In the genomic region with DNA sequence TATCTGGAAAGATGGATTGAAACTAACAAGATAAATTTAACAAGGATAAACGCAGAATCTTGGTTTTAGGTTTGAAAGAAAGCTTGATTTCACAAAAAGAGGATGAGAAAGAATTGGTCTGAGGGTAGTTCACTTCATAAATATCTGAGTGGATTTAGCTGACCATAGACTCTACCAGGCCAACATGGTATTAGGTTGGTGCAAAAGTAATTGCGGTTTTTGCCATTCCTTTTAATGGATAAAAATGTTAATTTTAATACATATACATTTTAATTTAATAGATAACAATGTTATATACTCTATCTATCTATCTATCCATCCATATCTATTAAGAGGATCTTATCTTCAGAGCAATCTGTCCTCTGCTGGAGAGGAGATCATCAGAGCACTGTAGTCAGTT, we compare ENCODE assay signal across 29 cellular contexts.
"Had no signal": no experiment of that assay in that cellular context is flagged by ENCODE, and none has a peak within 500 bp of the region (broad histone marks: within the 10 kb centered on the region; RNA-seq: fewer than 3 reads in every experiment).

No MANE protein-coding gene starts in this region.

- H3K4me1 ChIP-seq: stomach, suprapubic skin, testis, thyroid gland, tibial artery, tibial nerve, transverse colon, upper lobe of left lung, upper lobe of right lung, uterus, vagina had no signal

- H3K36me3 ChIP-seq: stomach, suprapubic skin, thoracic aorta, thyroid gland, tibial artery, tibial nerve, transverse colon, upper lobe of left lung, upper lobe of right lung, uterus, vagina had no signal

- H3K27ac ChIP-seq: stomach, suprapubic skin, testis, thoracic aorta, thyroid gland, tibial artery, tibial nerve, transverse colon, upper lobe of left lung, upper lobe of right lung, uterus, vagina had no signal

- ATAC-seq: stimulated activated effector memory CD8-positive, alpha-beta T cell treated with anti-CD3 and anti-CD28 coated beads, Interleukin-12 subunit alpha, Interleukin-12 subunit beta, amount 100 ng/mL, for 72 hours; stimulated activated memory B cell treated with anti-CD40 and anti-IgM and Interleukin-4, amounts not matched to agents 10 μg/mL and 1 μg/mL and 100 μg/mL, for 72 hours; stimulated activated naive B cell treated with anti-CD40 and anti-IgM and Interleukin-4, amounts not matched to agents 10 μg/mL and 1 μg/mL and 100 μg/mL, for 72 hours; stimulated activated naive CD8-positive, alpha-beta T cell treated with anti-CD3 and anti-CD28 coated beads, Interleukin-15, amount 100 ng/mL, for 72 hours; stimulated activated naive CD8-positive, alpha-beta T cell treated with anti-CD3 and anti-CD28 coated beads, Interleukin-15, Interleukin-2, amounts not matched to agents 100 U/mL and 50 U/mL, for 24 hours; upper lobe of right lung had no signal

- H3K27ac Mint-ChIP-seq: stimulated activated effector memory CD8-positive, alpha-beta T cell treated with anti-CD3 and anti-CD28 coated beads, Interleukin-12 subunit alpha, Interleukin-12 subunit beta, amount 100 ng/mL, for 72 hours; stimulated activated memory B cell treated with anti-CD40 and anti-IgM and Interleukin-4, amounts not matched to agents 10 μg/mL and 1 μg/mL and 100 μg/mL, for 72 hours; stimulated activated naive B cell treated with anti-CD40 and anti-IgM and Interleukin-4, amounts not matched to agents 10 μg/mL and 1 μg/mL and 100 μg/mL, for 72 hours; stimulated activated naive CD8-positive, alpha-beta T cell treated with anti-CD3 and anti-CD28 coated beads, Interleukin-15, amount 100 ng/mL, for 72 hours; stimulated activated naive CD8-positive, alpha-beta T cell treated with anti-CD3 and anti-CD28 coated beads, Interleukin-15, Interleukin-2, amounts not matched to agents 100 ng/mL and 50 ng/mL, for 24 hours; type B pancreatic cell had no signal

- FAIRE-seq: urothelium cell line had no signal

- H3K4me3 ChIP-seq: stomach, suprapubic skin, testis, thoracic aorta, thyroid gland, tibial artery, tibial nerve, transverse colon, upper lobe of left lung, upper lobe of right lung, uterus, vagina had no signal

- DNase-seq: stimulated activated CD4-positive, alpha-beta T cell treated with anti-CD3 and anti-CD28 coated beads, Interleukin-2, amount 100 ng/mL, for 48 hours; stimulated activated CD4-positive, alpha-beta T cell treated with anti-CD3 and anti-CD28 coated beads, Interleukin-4, amount 100 ng/mL, for 1 hour; stimulated activated CD4-positive, alpha-beta T cell treated with anti-CD3 and anti-CD28 coated beads, Interleukin-4, amount 100 ng/mL, for 24 hours; stimulated activated CD4-positive, alpha-beta T cell treated with anti-CD3 and anti-CD28 coated beads, Interleukin-4, amount 100 ng/mL, for 4 hours; stimulated activated CD8-positive, alpha-beta memory T cell treated with anti-CD3 and anti-CD28 coated beads, Interleukin-4, amount 100 ng/mL, for 48 hours; stimulated activated naive B cell treated with anti-CD40 and anti-IgM and Interleukin-4, amounts not matched to agents 10 μg/mL and 1 μg/mL and 100 μg/mL, for 72 hours; stimulated activated naive CD4-positive, alpha-beta T cell; stimulated activated naive CD4-positive, alpha-beta T cell treated with Interleukin-2 at 50 U/mL for 16 hours; stimulated activated naive CD8-positive, alpha-beta T cell treated with anti-CD3 and anti-CD28 coated beads, Interleukin-15, amount 100 ng/mL, for 72 hours; stimulated activated naive CD8-positive, alpha-beta T cell treated with anti-CD3 and anti-CD28 coated beads, Interleukin-15, Interleukin-2, amounts not matched to agents 100 U/mL and 50 U/mL, for 24 hours; stomach; substantia nigra; testis; thyroid gland; tibial artery; transverse colon; trophoblast cell; upper lobe of left lung; upper lobe of right lung; uterus had no signal

- H3K9me3 ChIP-seq: stomach, suprapubic skin, testis, thoracic aorta, thyroid gland, tibial artery, tibial nerve, transverse colon, upper lobe of left lung, upper lobe of right lung, uterus, vagina had no signal

- H3K4me1 Mint-ChIP-seq: stimulated activated effector memory CD8-positive, alpha-beta T cell treated with anti-CD3 and anti-CD28 coated beads, Interleukin-12 subunit alpha, Interleukin-12 subunit beta, amount 100 ng/mL, for 72 hours; stimulated activated memory B cell treated with anti-CD40 and anti-IgM and Interleukin-4, amounts not matched to agents 10 μg/mL and 1 μg/mL and 100 μg/mL, for 72 hours; stimulated activated naive CD8-positive, alpha-beta T cell treated with anti-CD3 and anti-CD28 coated beads, Interleukin-15, amount 100 ng/mL, for 72 hours had no signal

- H3K36me3 Mint-ChIP-seq: stimulated activated effector memory CD8-positive, alpha-beta T cell treated with anti-CD3 and anti-CD28 coated beads, Interleukin-12 subunit alpha, Interleukin-12 subunit beta, amount 100 ng/mL, for 72 hours; stimulated activated memory B cell treated with anti-CD40 and anti-IgM and Interleukin-4, amounts not matched to agents 10 μg/mL and 1 μg/mL and 100 μg/mL, for 72 hours; stimulated activated naive B cell treated with anti-CD40 and anti-IgM and Interleukin-4, amounts not matched to agents 10 μg/mL and 1 μg/mL and 100 μg/mL, for 72 hours; type B pancreatic cell had no signal

- H3K9me3 Mint-ChIP-seq: stimulated activated effector memory CD8-positive, alpha-beta T cell treated with anti-CD3 and anti-CD28 coated beads, Interleukin-12 subunit alpha, Interleukin-12 subunit beta, amount 100 ng/mL, for 72 hours; stimulated activated memory B cell treated with anti-CD40 and anti-IgM and Interleukin-4, amounts not matched to agents 10 μg/mL and 1 μg/mL and 100 μg/mL, for 72 hours; stimulated activated naive B cell treated with anti-CD40 and anti-IgM and Interleukin-4, amounts not matched to agents 10 μg/mL and 1 μg/mL and 100 μg/mL, for 72 hours; stimulated activated naive CD8-positive, alpha-beta T cell treated with anti-CD3 and anti-CD28 coated beads, Interleukin-15, amount 100 ng/mL, for 72 hours; stimulated activated naive CD8-positive, alpha-beta T cell treated with anti-CD3 and anti-CD28 coated beads, Interleukin-15, Interleukin-2, amounts not matched to agents 100 ng/mL and 50 ng/mL, for 24 hours; type B pancreatic cell had no signal

- H3K27me3 ChIP-seq: testis, thyroid gland, upper lobe of left lung, upper lobe of right lung, uterus, vagina had no signal

- H3K4me3 Mint-ChIP-seq: stimulated activated effector memory CD8-positive, alpha-beta T cell treated with anti-CD3 and anti-CD28 coated beads, Interleukin-12 subunit alpha, Interleukin-12 subunit beta, amount 100 ng/mL, for 72 hours; stimulated activated memory B cell treated with anti-CD40 and anti-IgM and Interleukin-4, amounts not matched to agents 10 μg/mL and 1 μg/mL and 100 μg/mL, for 72 hours; stimulated activated naive B cell treated with anti-CD40 and anti-IgM and Interleukin-4, amounts not matched to agents 10 μg/mL and 1 μg/mL and 100 μg/mL, for 72 hours; stimulated activated naive CD8-positive, alpha-beta T cell treated with anti-CD3 and anti-CD28 coated beads, Interleukin-15, amount 100 ng/mL, for 72 hours; stimulated activated naive CD8-positive, alpha-beta T cell treated with anti-CD3 and anti-CD28 coated beads, Interleukin-15, Interleukin-2, amounts not matched to agents 100 ng/mL and 50 ng/mL, for 24 hours; type B pancreatic cell had no signal
